Comparison of ENCODE assay signal across 9 cellular contexts in the genomic region with DNA sequence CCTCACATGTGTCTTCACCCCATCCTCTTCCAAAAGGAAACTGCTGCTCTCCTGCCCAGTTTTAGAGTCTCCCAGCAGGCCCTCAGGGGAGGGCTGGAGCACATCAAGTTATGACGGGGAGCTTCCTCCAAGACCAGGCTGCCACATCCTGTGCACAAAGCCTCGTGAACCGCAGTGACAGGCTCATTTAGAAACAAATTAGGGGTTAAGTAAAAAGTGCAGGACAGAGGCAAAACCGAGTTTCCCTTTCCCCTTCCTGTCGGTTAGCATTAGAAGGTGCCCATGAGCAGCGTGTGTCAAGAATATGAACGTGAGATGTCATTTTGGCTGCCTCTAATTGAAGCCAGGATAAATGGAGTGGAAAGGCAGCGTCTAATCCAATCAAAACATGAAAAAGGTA.
DNase-seq lines count a peak whose midpoint lies in the region; ATAC-seq, FAIRE-seq and TF ChIP-seq lines count a peak whose summit lies in the region.
"Had no signal": no experiment of that assay in that cellular context is flagged by ENCODE, and none has a peak within 500 bp of the region (broad histone marks: within the 10 kb centered on the region; RNA-seq: fewer than 3 reads in every experiment).

No MANE protein-coding gene starts in this region.

- no peak for TF ChIP-seq CTCF in GM12864 (IDR thresholded peaks at IDR 0.05; ENCODE audit: low read depth, low read length, missing control alignments)
- TF ChIP-seq CTCF in transverse colon (IDR thresholded peaks at IDR 0.05), result no peak
- no peak for TF ChIP-seq CTCF in D721Med (IDR thresholded peaks at IDR 0.05; ENCODE audit: insufficient read depth, missing control alignments)

- peak; percentile 30 for DNase-seq in GM12864 (ENCODE audit: low read depth)
- DNase-seq in KG1 (lab: John Stamatoyannopoulos, UW), result peak; percentile 80
- peak; percentile 58 for DNase-seq in activated naive CD8-positive, alpha-beta T cell treated with anti-CD3 and anti-CD28 coated beads for 36 hours
- no peak for DNase-seq in NCI-H1092 (lab: John Stamatoyannopoulos, UW)
- no peak for DNase-seq in OCI-M1 (lab: John Stamatoyannopoulos, UW)
- DNase-seq in transverse colon, result no peak
- no peak for DNase-seq in D721Med (ENCODE audit: insufficient read length, low spot score)

- no peak for FAIRE-seq in D721Med (lab: Jason Lieb, UNC)

- H3K36me3 Mint-ChIP-seq in activated naive CD8-positive, alpha-beta T cell treated with anti-CD3 and anti-CD28 coated beads for 36 hours, result no peaks in the 10 kb centered on the region

- intact Hi-C loops in transverse colon (cut with DNase I; ENCODE audit: low total_unique reads), result no loop called here

- H3K4me1 ChIP-seq in transverse colon, result no peaks in the 10 kb centered on the region

- no peak overlapping the region for H3K4me3 Mint-ChIP-seq in activated naive CD8-positive, alpha-beta T cell treated with anti-CD3 and anti-CD28 coated beads for 36 hours
- H3K4me3 Mint-ChIP-seq: neural crest cell had no signal

- in situ Hi-C loops in transverse colon (cut with MboI; ENCODE audit: low pct_ligation_motif_present in 1 of 4, low pct_unique_long_range_greater_than_20kb in 1 of 4, low sequenced_read_pairs in 3 of 4), result no loop called here

- peaks cover 3% of the 10 kb centered on the region for H3K27me3 Mint-ChIP-seq in activated naive CD8-positive, alpha-beta T cell treated with anti-CD3 and anti-CD28 coated beads for 36 hours

- H3K4me1 Mint-ChIP-seq in activated naive CD8-positive, alpha-beta T cell treated with anti-CD3 and anti-CD28 coated beads for 36 hours, result peaks cover 14% of the 10 kb centered on the region
- H3K4me1 Mint-ChIP-seq: neural crest cell had no signal

- TF ChIP-seq POLR2A in transverse colon (IDR thresholded peaks at IDR 0.05), result no peak

- H3K27me3 ChIP-seq in transverse colon, result no peaks in the 10 kb centered on the region

- no peak for TF ChIP-seq EP300 in transverse colon (IDR thresholded peaks at IDR 0.05; ENCODE audit: low read depth)

- no peaks in the 10 kb centered on the region for H3K36me3 ChIP-seq in transverse colon

- H3K9me3 Mint-ChIP-seq in activated naive CD8-positive, alpha-beta T cell treated with anti-CD3 and anti-CD28 coated beads for 36 hours, result no peaks in the 10 kb centered on the region
- H3K9me3 Mint-ChIP-seq: neural crest cell had no signal

- WGBS in transverse colon (ENCODE audit: low coverage in 1 of 2), 2 donors, result 45 to 47% methylated on average over 5 to 8 of the region's 8 CpGs

- peak; percentile 97 for ATAC-seq in GM21423 (IDR thresholded peaks at IDR 0.05; ENCODE audit: unreplicated experiment)

- no peak overlapping the region for H3K4me3 ChIP-seq in GM12864 (ENCODE audit: low read depth, low read length)
- H3K4me3 ChIP-seq in transverse colon, result no peak overlapping the region

- no peak overlapping the region for H3K27ac Mint-ChIP-seq in activated naive CD8-positive, alpha-beta T cell treated with anti-CD3 and anti-CD28 coated beads for 36 hours

- H3K27ac ChIP-seq in transverse colon, result no peak overlapping the region

- H3K9me3 ChIP-seq in transverse colon, result no peaks in the 10 kb centered on the region

Comparison
In these comparisons a context has a peak if more than half of its experiments do, and no peak if none do; other contexts are left out.
1. DNase-seq: peak in GM12864 (single experiment), KG1 (single experiment) and activated naive CD8-positive, alpha-beta T cell treated with anti-CD3 and anti-CD28 coated beads for 36 hours (single experiment); none in NCI-H1092 (single experiment), OCI-M1 (single experiment), transverse colon (single experiment) and D721Med (single experiment).